In the genomic region with DNA sequence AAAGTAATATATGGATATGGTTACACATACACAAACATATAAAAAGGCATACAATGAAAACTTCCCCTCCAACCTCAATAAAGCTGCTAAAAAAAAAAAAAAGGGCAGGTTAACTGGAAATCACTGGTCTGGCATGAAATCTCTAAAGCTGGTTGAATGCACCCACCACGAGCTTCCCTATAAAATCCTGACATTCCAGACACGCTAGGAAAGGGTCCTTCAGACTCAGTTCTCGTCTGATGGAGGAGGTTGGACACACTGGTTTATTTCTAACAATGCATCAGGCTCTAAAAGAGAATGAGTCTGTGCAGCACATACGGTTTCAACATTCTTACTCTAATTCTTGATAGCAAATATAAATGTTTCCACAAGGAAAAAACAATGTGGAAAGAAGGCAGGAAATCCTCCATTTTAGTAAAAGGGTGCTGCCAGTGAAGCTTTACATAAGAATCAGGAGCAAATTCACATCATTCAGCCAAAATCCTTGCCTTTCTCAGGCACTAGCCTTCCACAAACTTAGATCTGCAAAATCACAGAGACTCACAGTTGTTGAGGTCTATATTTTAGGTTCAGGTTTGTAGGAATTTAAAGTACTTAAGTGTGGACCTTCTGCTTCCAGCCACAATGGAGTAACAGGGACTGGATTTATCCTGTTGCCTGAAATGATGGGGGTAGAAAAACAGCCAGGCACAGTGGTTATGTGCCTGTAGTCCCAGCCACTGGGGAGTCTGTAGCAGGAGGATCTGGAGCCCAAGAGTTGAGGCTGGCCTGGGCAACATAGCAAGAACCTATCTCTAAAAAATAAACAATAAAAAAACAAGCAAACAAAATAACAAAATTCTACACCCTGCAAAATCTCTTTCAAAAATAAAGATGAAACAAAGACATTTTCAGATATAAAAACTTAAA, we compare ENCODE assay signal across 15 cellular contexts.
DNase-seq lines count a peak whose midpoint lies in the region; ATAC-seq and TF ChIP-seq lines count a peak whose summit lies in the region.
"Had no signal": no experiment of that assay in that cellular context is flagged by ENCODE, and none has a peak within 500 bp of the region (broad histone marks: within the 10 kb centered on the region; RNA-seq: fewer than 3 reads in every experiment).

No MANE protein-coding gene starts in this region.

- no peaks in the 10 kb centered on the region for H3K9me2 ChIP-seq in hepatocyte (replicated peaks; ENCODE audit: insufficient read depth)

- TF ChIP-seq CTCF in WTC11 (IDR thresholded peaks at IDR 0.05) (no peak), hepatocyte (IDR thresholded peaks at IDR 0.05; ENCODE audit: poor library complexity) (no peak), mesothelial cell of epicardium (IDR thresholded peaks at IDR 0.05; ENCODE audit: unreplicated experiment) (no peak)

- H3K4me3 Mint-ChIP-seq in WTC11 = 0 out of 2 replicates have a peak overlapping the region, but pooled peaks have one; percentile 4
- no peak overlapping the region for H3K4me3 Mint-ChIP-seq in mesothelial cell of epicardium

- peak overlapping the region; percentile 26; the same call in 1 of the 2 replicates for H3K9ac ChIP-seq in ES-I3 (ENCODE audit: low read depth, low read length)
- H3K9ac ChIP-seq: BLaER1, KMS-11 had no signal

- H3K36me3 ChIP-seq in ES-I3 (ENCODE audit: insufficient read depth, low read length) (no peaks in the 10 kb centered on the region), hepatocyte (replicated peaks; ENCODE audit: insufficient read depth, low read depth) (no peaks in the 10 kb centered on the region)

- H2AFZ ChIP-seq in hepatocyte = no peak overlapping the region

- peak; percentile 74 for ATAC-seq in WTC11
- no peak for ATAC-seq in GM18519 (IDR thresholded peaks at IDR 0.05; ENCODE audit: low FRiP score, unreplicated experiment)

- H3K4me1 Mint-ChIP-seq in WTC11 (peaks cover 54% of the 10 kb centered on the region), mesothelial cell of epicardium (peaks cover 17% of the 10 kb centered on the region)

- H3K36me3 Mint-ChIP-seq in WTC11 (no peaks in the 10 kb centered on the region), mesothelial cell of epicardium (no peaks in the 10 kb centered on the region)

- H3K27ac Mint-ChIP-seq in WTC11 = peak overlapping the region; percentile 95
- H3K27ac Mint-ChIP-seq in mesothelial cell of epicardium = peak overlapping the region; percentile 70

- no peaks in the 10 kb centered on the region for H3K27me3 Mint-ChIP-seq in WTC11 (ENCODE audit: low read depth)
- no peaks in the 10 kb centered on the region for H3K27me3 Mint-ChIP-seq in mesothelial cell of epicardium (ENCODE audit: low read depth)

- no peak overlapping the region for H3K4me3 ChIP-seq in hepatocyte
- H3K4me3 ChIP-seq: BLaER1 had no signal

- H3K4me1 ChIP-seq in ES-I3 (ENCODE audit: insufficient read depth, low read length) (peaks cover 24% of the 10 kb centered on the region; the same call in 1 of the 2 replicates), hepatocyte (ENCODE audit: insufficient read depth) (peaks cover 4% of the 10 kb centered on the region)

- H3K27ac ChIP-seq in hepatocyte = peak overlapping the region; percentile 35
- H3K27ac ChIP-seq: BLaER1, KMS-11 had no signal

- no peak overlapping the region for H3K4me2 ChIP-seq in hepatocyte
- H3K4me2 ChIP-seq: BLaER1, KMS-11 had no signal

- DNase-seq in WTC11 (ENCODE audit: low spot score) (no peak), hepatocyte (ENCODE audit: low spot score) (no peak), mesothelial cell of epicardium (ENCODE audit: low spot score in 2 of 2, unreplicated experiment in 2 of 2) (no peak), cerebellar nuclear complex (lab: John Stamatoyannopoulos, UW) (no peak), SHP77 treated with DMSO at 0.1 percent for 48 hours (lab: John Stamatoyannopoulos, UW) (no peak), MV-4-11 (lab: John Stamatoyannopoulos, UW) (no peak)
- DNase-seq: 8988T, DMS 273 treated with DMSO at 0.1 percent for 48 hours, NCI-H1092 treated with DMSO at 0.1 percent for 48 hours, NCI-H1694 treated with DMSO at 0.1 percent for 48 hours, NCI-H510A treated with DMSO at 0.1 percent for 48 hours had no signal

- H3K79me2 ChIP-seq in hepatocyte = peaks cover 24% of the 10 kb centered on the region

- H3K27me3 ChIP-seq in hepatocyte = no peaks in the 10 kb centered on the region
- H3K27me3 ChIP-seq: BLaER1 had no signal

- no peaks in the 10 kb centered on the region for H4K20me1 ChIP-seq in hepatocyte (ENCODE audit: insufficient read depth, poor library complexity, severe bottlenecking)

- POLR2A ChIA-PET in WTC11 (lab: Charles Lee) = no interaction called here

- CTCF ChIA-PET in WTC11 (lab: Charles Lee) = interaction anchor here (1.5 to 1.8 kb wide), 2 partner anchors 35 to 39 kb away, joined by 4 to 12 read pairs; no protein-coding TSS in a partner anchor

- H3K9me3 ChIP-seq in ES-I3 (ENCODE audit: control insufficient read depth, insufficient read depth, low read length) (no peaks in the 10 kb centered on the region), hepatocyte (ENCODE audit: low read depth) (no peaks in the 10 kb centered on the region)
- H3K9me3 ChIP-seq: BLaER1 had no signal

- no peaks in the 10 kb centered on the region for H3K9me3 Mint-ChIP-seq in WTC11
- no peaks in the 10 kb centered on the region for H3K9me3 Mint-ChIP-seq in mesothelial cell of epicardium

- WGBS in hepatocyte (ENCODE audit: low lambda C conversion rate, missing lambda C conversion rate) = 35% methylated on average over 4 of the region's 4 CpGs

TF ChIP-seq in WTC11, 78 proteins besides CTCF, POLR2A, EP300 and RAD21:
- no peak for TF ChIP-seq ZNF423 (CRISPR knock-in tag; IDR thresholded peaks at IDR 0.05)
- peak; percentile 81 for TF ChIP-seq ZNF121 (CRISPR knock-in tag; IDR thresholded peaks at IDR 0.05)
TF ChIP-seq in WTC11: peak in this region for 1.
